24 cellular contexts compared by ENCODE assay signal in the genomic region with DNA sequence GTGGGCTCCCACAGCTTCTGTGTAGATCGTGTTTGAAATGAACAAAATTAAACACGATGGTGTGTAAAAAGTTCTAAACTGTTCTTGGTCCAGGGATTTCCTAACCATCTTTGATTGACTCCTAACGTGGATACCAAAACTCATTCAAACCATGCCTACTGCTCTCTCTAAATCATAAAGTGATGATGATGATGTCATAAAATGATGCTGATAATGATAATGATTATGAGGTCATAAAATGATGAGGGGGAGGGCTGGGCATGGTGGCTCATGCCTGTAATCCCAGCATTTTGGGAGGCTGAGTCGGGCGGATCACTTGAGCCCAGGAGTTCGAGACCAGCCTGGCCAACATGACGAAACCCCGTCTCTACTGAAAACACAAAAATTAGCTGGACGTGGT.
"Had no signal": no experiment of that assay in that cellular context is flagged by ENCODE, and none has a peak within 500 bp of the region (broad histone marks: within the 10 kb centered on the region; RNA-seq: fewer than 3 reads in every experiment).

No MANE protein-coding gene starts in this region.

- H3K79me2 ChIP-seq: hepatocyte had no signal

- H3K9me3 ChIP-seq: heart left ventricle, left ventricle myocardium inferior, lower lobe of right lung, mucosa of descending colon had no signal

- ATAC-seq: gastroesophageal sphincter, heart left ventricle, left colon, left lobe of liver, lower lobe of right lung, mucosa of descending colon had no signal

- H3K36me3 ChIP-seq: esophagus muscularis mucosa, gastroesophageal sphincter, heart left ventricle, left ventricle myocardium inferior, lower lobe of right lung had no signal

- H3K27ac ChIP-seq: coronary artery, dorsolateral prefrontal cortex, esophagus muscularis mucosa, foreskin keratinocyte, gastroesophageal sphincter, heart left ventricle, hepatocyte, left ventricle myocardium inferior, lower lobe of right lung had no signal

- H3K4me2 ChIP-seq: hepatocyte had no signal

- FAIRE-seq: colon, endothelial cell of umbilical vein, frontal cortex, kidney had no signal

- H3K27me3 ChIP-seq: dorsolateral prefrontal cortex, foreskin keratinocyte, hepatocyte had no signal

- DNase-seq: dermis blood vessel endothelial cell; dorsolateral prefrontal cortex; effector CD4-positive, alpha-beta T cell; effector memory CD4-positive, alpha-beta T cell; heart left ventricle; hypothalamus; immature natural killer cell; kidney; kidney glomerular epithelial cell; left colon; left ventricle myocardium inferior; lower lobe of right lung; mesenchymal stem cell; mucosa of descending colon; naive B cell had no signal

- H3K4me1 ChIP-seq: gastroesophageal sphincter, lower lobe of right lung had no signal

- H3K4me3 ChIP-seq: coronary artery, dorsolateral prefrontal cortex, esophagus muscularis mucosa, gastroesophageal sphincter, heart left ventricle, hepatocyte, left ventricle myocardium inferior, lower lobe of right lung, mucosa of descending colon had no signal

- H2AFZ ChIP-seq: hepatocyte had no signal
